In genomic region chr1:35882586-35882944, GRCh38 we compare ENCODE assay signal across 8 cellular contexts. TPM values are rescaled to one million over a fixed set of nuclear protein-coding genes. Genes with fewer than 3 reads are reported as not detected.
DNase-seq lines count a peak whose midpoint lies in the region; ATAC-seq, FAIRE-seq and TF ChIP-seq lines count a peak whose summit lies in the region.

No MANE protein-coding gene starts in this region.

- POLR2A ChIA-PET in CD4-positive, alpha-beta T cell (lab: Charles Lee), result interaction anchor here (1.2 to 4.2 kb wide), 2 partner anchors 9 to 48 kb away, joined by 5 to 23 read pairs; partner anchors contain the start of gene AGO3
- POLR2A ChIA-PET in H1 (lab: Charles Lee; ENCODE audit: partially characterized antibody), result interaction anchor here (3.2 kb wide), 1 partner anchor 48 kb away, joined by 19 read pairs; the partner anchor contains the start of gene AGO3

- H2AK5ac ChIP-seq in H1 (ENCODE audit: low read depth, low read length), result no peak overlapping the region

- peak overlapping the region; percentile 47 for H3K27ac Mint-ChIP-seq in CD4-positive, alpha-beta T cell

- TF ChIP-seq EP300 in H1 (IDR thresholded peaks at IDR 0.05; ENCODE audit: borderline replicate concordance in 1 of 2, low read depth in 2 of 2, low read length in 2 of 2), result no peak

- no peak overlapping the region for H3K27ac ChIP-seq in CD4-positive, alpha-beta T cell (ENCODE audit: low read depth, low read length)
- H3K27ac ChIP-seq in Peyer's patch, result peak overlapping the region; percentile 69 to 91 (median 85)
- no peak overlapping the region for H3K27ac ChIP-seq in H1 (ENCODE audit: low read depth, low read length)
- H3K27ac ChIP-seq in neutrophil, result peak overlapping the region; percentile 70

- 54% methylated on average over 16 of the region's 16 CpGs; no CpG with 5 or more reads in 1 of the 2 experiments for WGBS in H1 (ENCODE audit: extremely low coverage in 1 of 2, insufficient coverage in 1 of 2, insufficient read length in 1 of 2, insufficient replicate concordance in 2 of 2, low coverage in 1 of 2, low lambda C conversion rate in 2 of 2, missing lambda C conversion rate in 1 of 2), 2 experiments

- no peaks in the 10 kb centered on the region for H3K9me3 ChIP-seq in CD4-positive, alpha-beta T cell (ENCODE audit: control insufficient read depth, low read length)
- H3K9me3 ChIP-seq in Peyer's patch (no peaks in the 10 kb centered on the region), H1 (ENCODE audit: insufficient read depth in 2 of 2, low read depth in 1 of 2, low read length in 1 of 2) (no peaks in the 10 kb centered on the region), neutrophil (no peaks in the 10 kb centered on the region)

- no peak overlapping the region for H2BK120ac ChIP-seq in H1 (replicated peaks; ENCODE audit: low read depth, low read length)

- no peaks in the 10 kb centered on the region for H3K36me3 Mint-ChIP-seq in CD4-positive, alpha-beta T cell (ENCODE audit: low read depth)

- H2BK15ac ChIP-seq in H1 (ENCODE audit: low read length), result peak overlapping the region; percentile 37; the same call in 1 of the 2 replicates

- peak overlapping the region; percentile 38; the same call in 1 of the 2 replicates for H2BK5ac ChIP-seq in H1 (ENCODE audit: low read depth, low read length)

- CTCF ChIA-PET in CD4-positive, alpha-beta T cell (lab: Charles Lee), result interaction anchor here (0.9 to 1.6 kb wide), 3 partner anchors 9 to 49 kb away, joined by 4 to 7 read pairs (median 4); partner anchors contain the start of gene AGO3
- CTCF ChIA-PET in H1 (lab: Charles Lee; ENCODE audit: partially characterized antibody), result interaction anchor here (0.8 to 3.4 kb wide), 13 partner anchors 10 to 157 kb away, joined by 3 to 22 read pairs (median 6); no protein-coding TSS in a partner anchor

- H3K4me1 Mint-ChIP-seq in CD4-positive, alpha-beta T cell (ENCODE audit: low read depth), result peaks cover 54% of the 10 kb centered on the region

- intact Hi-C loops in CD4-positive, alpha-beta T cell (cut with DNase I, micrococcal nuclease), result loop anchor here in 1 of 2 experiments (2.0 kb wide), 1 partner anchor 206 kb away; the partner anchor contains the start of gene ADPRS

- peak in 1 of 10 experiments; percentile 17 for DNase-seq in CD4-positive, alpha-beta T cell
- DNase-seq in Peyer's patch (peak in 1 of 3 donors; percentile 47), H1 (ENCODE audit: low read depth in 1 of 2, low spot score in 2 of 2) (no peak), KBM-7 (no peak), AG20443 (ENCODE audit: low spot score) (no peak), activated gamma-delta T cell treated with Interleukin-2 at 50 U/mL for 16 hours (no peak)

- H3K23ac ChIP-seq in H1 (ENCODE audit: insufficient read length), result no peak overlapping the region

- H3K79me2 ChIP-seq in H1 (ENCODE audit: control insufficient read depth in 1 of 2, insufficient read depth in 2 of 2, low read length in 2 of 2), result peaks cover 15 to 36% of the 10 kb centered on the region in 2 experiments

- in situ Hi-C loops in KBM-7 (cut with MboI; ENCODE audit: low pct_unique_long_range_greater_than_20kb, low sequenced_read_pairs), result no loop called here

- no peak for ATAC-seq in CD4-positive, alpha-beta T cell (ENCODE audit: poor library complexity)
- no peak for ATAC-seq in HG03175 (IDR thresholded peaks at IDR 0.05; ENCODE audit: unreplicated experiment)

- no peaks in the 10 kb centered on the region for H3K27me3 ChIP-seq in CD4-positive, alpha-beta T cell (ENCODE audit: control insufficient read depth, insufficient read depth, low read length)
- H3K27me3 ChIP-seq in Peyer's patch (no peaks in the 10 kb centered on the region), H1 (replicated peaks in 1 of 4; ENCODE audit: control insufficient read depth in 3 of 4, extremely low read depth in 1 of 4, insufficient read depth in 3 of 4, low read length in 3 of 4) (peaks cover 0 to 5% (median 2%) of the 10 kb centered on the region in 4 experiments; a peak in 2 of 7 replicates), neutrophil (no peaks in the 10 kb centered on the region)

- H3K4me3 ChIP-seq in Peyer's patch (peak overlapping the region; percentile 92 to 100 (median 98)), H1 (ENCODE audit: extremely low read depth in 1 of 4, insufficient read depth in 2 of 4, low read depth in 3 of 4, low read length in 4 of 4) (peak overlapping the region in 3 of 4 experiments; percentile 97 to 99 (median 99); a peak in 4 of 8 replicates), neutrophil (ENCODE audit: low read depth in 1 of 2, low read length in 1 of 2) (peak overlapping the region; percentile 93 to 99)

- H3K36me3 ChIP-seq in Peyer's patch (no peaks in the 10 kb centered on the region), H1 (ENCODE audit: control insufficient read depth in 2 of 4, insufficient read depth in 4 of 4, low read length in 3 of 4) (no peaks in the 10 kb centered on the region), neutrophil (no peaks in the 10 kb centered on the region)

- H3K4ac ChIP-seq in H1 (replicated peaks; ENCODE audit: insufficient read length, low read depth, low read length), result no peak overlapping the region

- H3K9me3 Mint-ChIP-seq in CD4-positive, alpha-beta T cell, result no peaks in the 10 kb centered on the region

- FAIRE-seq in H1 (lab: Jason Lieb, UNC), result no peak

- peak overlapping the region; percentile 59; the same call in 1 of the 2 replicates for H2AFZ ChIP-seq in H1 (ENCODE audit: low read length)

- H3K27me3 Mint-ChIP-seq in CD4-positive, alpha-beta T cell, result no peaks in the 10 kb centered on the region

- H3K4me2 ChIP-seq in H1 (ENCODE audit: insufficient read depth in 1 of 2, low read depth in 2 of 2, low read length in 2 of 2), result peak overlapping the region; percentile 0 to 61

- peaks cover 10% of the 10 kb centered on the region for H3K23me2 ChIP-seq in H1 (ENCODE audit: low read depth, low read length)

- peak overlapping the region; percentile 28; the same call in 1 of the 2 replicates for H2BK20ac ChIP-seq in H1 (ENCODE audit: low read length)

- peaks cover 8% of the 10 kb centered on the region for H3K79me1 ChIP-seq in H1 (ENCODE audit: low read depth, low read length)

- TF ChIP-seq POLR2A in Peyer's patch (IDR thresholded peaks at IDR 0.05) (no peak), H1 (IDR thresholded peaks at IDR 0.05; ENCODE audit: control extremely low read depth in 1 of 2, low read depth in 2 of 2, low read length in 2 of 2) (no peak)

- peak overlapping the region; percentile 68 for H3K4me3 Mint-ChIP-seq in CD4-positive, alpha-beta T cell

- H3K4me1 ChIP-seq in Peyer's patch (peaks cover 5 to 51% (median 8%) of the 10 kb centered on the region in 4 donors), H1 (replicated peaks in 1 of 4; ENCODE audit: control insufficient read depth in 3 of 4, insufficient read depth in 4 of 4, low read length in 3 of 4) (peaks cover 14 to 30% (median 28%) of the 10 kb centered on the region in 4 experiments), neutrophil (ENCODE audit: control insufficient read depth in 1 of 2, insufficient read depth in 1 of 2, low read depth in 1 of 2, low read length in 1 of 2) (peaks cover 37 to 38% of the 10 kb centered on the region in 2 experiments)

- H4K8ac ChIP-seq in H1 (ENCODE audit: extremely low read depth, insufficient read depth, low read length), result peak overlapping the region; percentile 90

- peaks cover 9 to 16% of the 10 kb centered on the region in 2 experiments for H4K20me1 ChIP-seq in H1 (replicated peaks in 1 of 2; ENCODE audit: control insufficient read depth in 1 of 2, insufficient read depth in 2 of 2, low read length in 2 of 2)

- H3K18ac ChIP-seq in H1 (ENCODE audit: extremely low read depth, low read length), result peak overlapping the region; percentile 64; the same call in 1 of the 2 replicates

- no peak overlapping the region for H3K56ac ChIP-seq in H1 (replicated peaks; ENCODE audit: insufficient read length, low read depth, low read length)

- no peak overlapping the region for H3K14ac ChIP-seq in H1 (ENCODE audit: insufficient read length)

- H2BK12ac ChIP-seq in H1 (ENCODE audit: low read depth, low read length), result no peak overlapping the region

- no peak overlapping the region for H4K5ac ChIP-seq in H1 (ENCODE audit: insufficient read length, low read depth, low read length)

- TF ChIP-seq RAD21 in H1 (IDR thresholded peaks at IDR 0.05 in 1 of 2, conservative IDR thresholded peaks at IDR 0.05 in 1 of 2; ENCODE audit: low read depth in 2 of 2, low read length in 2 of 2), result no peak

- no peak overlapping the region; a peak in 1 of 7 replicates for H3K9ac ChIP-seq in H1 (replicated peaks in 1 of 4; ENCODE audit: extremely low read depth in 1 of 4, low read depth in 3 of 4, low read length in 3 of 4)

- TF ChIP-seq CTCF in CD4-positive, alpha-beta T cell (IDR thresholded peaks at IDR 0.05), result no peak
- TF ChIP-seq CTCF in Peyer's patch (IDR thresholded peaks at IDR 0.05), result no peak
- TF ChIP-seq CTCF in H1 (IDR thresholded peaks at IDR 0.05; ENCODE audit: control extremely low read depth in 1 of 3, insufficient read depth in 1 of 3, low read depth in 1 of 3, low read length in 3 of 3), result no peak
- no peak for TF ChIP-seq CTCF in neutrophil (IDR thresholded peaks at IDR 0.05)

- H4K91ac ChIP-seq in H1 (replicated peaks; ENCODE audit: insufficient read length, low read length), result no peak overlapping the region

RNA-seq across cellular contexts. Expression of gene AGO1, which starts 0.4 kb away (rescaled TPM):
- total RNA-seq in CD4-positive, alpha-beta T cell, result 10 to 100 TPM; 15.2 to 16.3 TPM
- total RNA-seq in Peyer's patch, result 10 to 100 TPM; 27.0 to 39.7 (median 31.7) TPM
- 71.2 and 73.7 TPM in 2 replicates for total RNA-seq in H1 (2021; fragmentation: NEBNext Ultra II Directional; extraction: Animal tissue kit (Norgen Biotek cat#: 25700))
- 15.1 and 18.0 TPM in 2 replicates for polyA plus RNA-seq in H1 (2011; rRNA removed)
- 15.7 TPM for polyA plus RNA-seq in H1 (2011; cell fraction: cytosol; rRNA removed)
- polyA plus RNA-seq in H1 (2011; cell fraction: nucleus; rRNA removed), result 31.2 TPM
- polyA plus RNA-seq in H1 (2012, experiment 1 of 2), result 15.6 to 21.9 TPM (median 20.5 TPM) in 4 replicates
- polyA plus RNA-seq in H1 (2012, experiment 2 of 2), result 3.6 TPM
- polyA plus RNA-seq in H1 (2013, experiment 1 of 2), result 17.0 TPM
- 16.4 TPM for polyA plus RNA-seq in H1 (2013, experiment 2 of 2)
- 105 and 117 TPM in 2 replicates for polyA minus RNA-seq in H1 (2011; rRNA and poly(A)+ RNA removed)
- 49.0 TPM for polyA minus RNA-seq in H1 (2011; cell fraction: cytosol; rRNA and poly(A)+ RNA removed)
- polyA minus RNA-seq in H1 (2011; cell fraction: nucleus; rRNA and poly(A)+ RNA removed), result 35.3 TPM

RNA-seq across cellular contexts. Expression of gene AGO3, which starts 48.3 kb away (rescaled TPM):
- 10 to 100 TPM; 31.3 to 34.5 TPM for total RNA-seq in CD4-positive, alpha-beta T cell
- 10 to 100 TPM; 12.1 to 33.0 (median 18.6) TPM for total RNA-seq in Peyer's patch
- 26.4 and 26.6 TPM in 2 replicates for total RNA-seq in H1 (2021; fragmentation: NEBNext Ultra II Directional; extraction: Animal tissue kit (Norgen Biotek cat#: 25700))
- 10.3 and 10.7 TPM in 2 replicates for polyA plus RNA-seq in H1 (2011; rRNA removed)
- 12.6 TPM for polyA plus RNA-seq in H1 (2011; cell fraction: cytosol; rRNA removed)
- 23.9 TPM for polyA plus RNA-seq in H1 (2011; cell fraction: nucleus; rRNA removed)
- 13.1 to 17.6 TPM (median 15.7 TPM) in 4 replicates for polyA plus RNA-seq in H1 (2012, experiment 1 of 2)
- 8.8 TPM for polyA plus RNA-seq in H1 (2012, experiment 2 of 2)
- polyA plus RNA-seq in H1 (2013, experiment 1 of 2), result 9.8 TPM
- polyA plus RNA-seq in H1 (2013, experiment 2 of 2), result 10.5 TPM
- polyA minus RNA-seq in H1 (2011; rRNA and poly(A)+ RNA removed), result 64.5 and 88.1 TPM in 2 replicates
- polyA minus RNA-seq in H1 (2011; cell fraction: cytosol; rRNA and poly(A)+ RNA removed), result 19.2 TPM
- polyA minus RNA-seq in H1 (2011; cell fraction: nucleus; rRNA and poly(A)+ RNA removed), result 55.0 TPM

Comparison
In these comparisons a context has a peak if more than half of its experiments do, and no peak if none do; other contexts are left out.
1. H3K27ac ChIP-seq: peak in Peyer's patch (4 of 4) and neutrophil (single experiment); none in CD4-positive, alpha-beta T cell (single experiment) and H1 (single experiment).
2. Peak in every context shown above with its lines, with median percentiles within 50 percentile points of each other: H3K4me3 ChIP-seq.